ENCODE assay signal across 1 cellular context in genomic region chrX:72305286-72306084, GRCh38.
TF ChIP-seq lines count a peak whose summit lies in the region.

Gene CITED1 (minus strand): TSS chrX:72305914. CDS start chrX:72302869, 3,045 bp downstream.

TF ChIP-seq in HepG2, 621 proteins besides CTCF, POLR2A, EP300 and RAD21 (continued from another document):
- no peak for TF ChIP-seq RFX5 (IDR thresholded peaks at IDR 0.05; ENCODE audit: low read depth, low read length)
- peak; percentile 28; the same call in 1 of the 2 replicates for TF ChIP-seq UBTF (CRISPR knock-in tag; IDR thresholded peaks at IDR 0.05)
- peak; percentile 69 for TF ChIP-seq HNRNPLL (IDR thresholded peaks at IDR 0.05; ENCODE audit: low read depth, low read length, poor library complexity, severe bottlenecking)
- 0 out of 2 replicates have a peak, but pooled peaks have one; percentile 24 for TF ChIP-seq PCBP1 (IDR thresholded peaks at IDR 0.05; ENCODE audit: borderline replicate concordance, low read depth, low read length)
- TF ChIP-seq POGZ (CRISPR knock-in tag; IDR thresholded peaks at IDR 0.05) = no peak
